Comparison of ENCODE assay signal across 2 cellular contexts in genomic region chr17:17723354-17724261, GRCh38.
TF ChIP-seq lines count a peak whose summit lies in the region.

No MANE protein-coding gene starts in this region.

TF ChIP-seq in HEK293T, 16 proteins besides CTCF, POLR2A, EP300 and RAD21:
- TF ChIP-seq ARNT (IDR thresholded peaks at IDR 0.05) (no peak), L3MBTL2 (conservative IDR thresholded peaks at IDR 0.05) (no peak; the same call in 1 of the 2 replicates), FOXK2 (IDR thresholded peaks at IDR 0.05) (no peak), TARDBP (IDR thresholded peaks at IDR 0.05) (no peak), LEF1 (IDR thresholded peaks at IDR 0.05; ENCODE audit: borderline replicate concordance) (no peak), NFRKB (IDR thresholded peaks at IDR 0.05) (no peak), ELF4 (IDR thresholded peaks at IDR 0.05) (no peak), SUZ12 (IDR thresholded peaks at IDR 0.05) (no peak), BHLHE40 (IDR thresholded peaks at IDR 0.05; ENCODE audit: borderline replicate concordance) (no peak), PKNOX1 (IDR thresholded peaks at IDR 0.05) (no peak)

TF ChIP-seq in endothelial cell of umbilical vein, 7 proteins besides CTCF, POLR2A, EP300 and RAD21:
- TF ChIP-seq GATA2 (IDR thresholded peaks at IDR 0.05; ENCODE audit: insufficient read depth, insufficient read length, low read depth, low read length) (no peak), POLR2AphosphoS5 (IDR thresholded peaks at IDR 0.05; ENCODE audit: insufficient read depth, low read depth, low read length) (no peak), JUN (IDR thresholded peaks at IDR 0.05; ENCODE audit: borderline replicate concordance, insufficient read depth, insufficient read length, low read depth) (no peak), MYC (IDR thresholded peaks at IDR 0.05; ENCODE audit: low read depth, low read length) (no peak), EZH2 (IDR thresholded peaks at IDR 0.05; ENCODE audit: borderline replicate concordance, low read depth, low read length, severe bottlenecking) (no peak), FOS (IDR thresholded peaks at IDR 0.05; ENCODE audit: borderline replicate concordance, insufficient read depth, low read length) (no peak)
- TF ChIP-seq, protein P1, sequence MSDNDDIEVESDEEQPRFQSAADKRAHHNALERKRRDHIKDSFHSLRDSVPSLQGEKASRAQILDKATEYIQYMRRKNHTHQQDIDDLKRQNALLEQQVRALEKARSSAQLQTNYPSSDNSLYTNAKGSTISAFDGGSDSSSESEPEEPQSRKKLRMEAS (IDR thresholded peaks at IDR 0.05; ENCODE audit: insufficient read depth, insufficient read length) = no peak
